Comparison of ENCODE assay signal across 20 cellular contexts in genomic region chr9:2284770-2285169, GRCh38.
"Had no signal": no experiment of that assay in that cellular context is flagged by ENCODE, and none has a peak within 500 bp of the region (broad histone marks: within the 10 kb centered on the region; RNA-seq: fewer than 3 reads in every experiment).

No MANE protein-coding gene starts in this region.

- H3K27me3 Mint-ChIP-seq: activated naive CD4-positive, alpha-beta T cell treated with anti-CD3 and anti-CD28 coated beads, Interleukin-2, amount 50 U/mL, for 24 hours had no signal

- DNase-seq: activated B cell treated with CpG ODN at 0.5 μM for 24 hours; activated CD4-positive, alpha-beta T cell treated with anti-CD3 and anti-CD28 coated beads for 1 hour; activated CD4-positive, alpha-beta T cell treated with anti-CD3 and anti-CD28 coated beads, Interleukin-2, amount 10 ng/mL, durations not matched to agents 24 days and 14 days; activated CD4-positive, alpha-beta T cell treated with anti-CD3 and anti-CD28 coated beads, Interleukin-2, amount 50 U/mL, for 48 hours; activated CD8-positive, alpha-beta memory T cell treated with anti-CD3 and anti-CD28 coated beads, Interleukin-2, amount 10 ng/mL, durations not matched to agents 7 days and 5 days; activated effector memory CD4-positive, alpha-beta T cell treated with Interleukin-2 at 50 U/mL for 16 hours; activated naive CD4-positive, alpha-beta T cell; activated T-cell treated with anti-CD3 and anti-CD28 coated beads, Interleukin-2, amount 50 U/mL, for 24 hours; aorta; caudate nucleus; MM.1S; NCI-H1436; NCI-H1694 treated with DMSO at 0.1 percent for 48 hours; NCI-H2029 treated with DMSO at 0.1 percent for 48 hours; SIG-M5; T-helper 17 cell; T-helper 9 cell had no signal

- H3K4me1 Mint-ChIP-seq: activated B cell treated with CpG ODN at 0.5 μM for 24 hours; activated CD4-positive, alpha-beta T cell treated with anti-CD3 and anti-CD28 coated beads, Interleukin-2, amount 10 ng/mL, durations not matched to agents 24 days and 14 days; activated CD8-positive, alpha-beta memory T cell treated with anti-CD3 and anti-CD28 coated beads, Interleukin-2, amount 10 ng/mL, durations not matched to agents 7 days and 5 days; activated naive CD4-positive, alpha-beta T cell treated with anti-CD3 and anti-CD28 coated beads, Interleukin-2, amount 50 U/mL, for 24 hours; T-helper 17 cell had no signal

- H3K4me3 ChIP-seq: breast epithelium had no signal

- H3K27me3 ChIP-seq: breast epithelium had no signal

- H3K36me3 Mint-ChIP-seq: activated CD8-positive, alpha-beta memory T cell treated with anti-CD3 and anti-CD28 coated beads, Interleukin-2, amount 10 ng/mL, durations not matched to agents 7 days and 5 days; activated naive CD4-positive, alpha-beta T cell treated with anti-CD3 and anti-CD28 coated beads, Interleukin-2, amount 50 U/mL, for 24 hours had no signal

- H3K27ac ChIP-seq: breast epithelium had no signal

- H3K36me3 ChIP-seq: breast epithelium had no signal

- H3K9me3 Mint-ChIP-seq: activated B cell treated with CpG ODN at 0.5 μM for 24 hours; activated CD4-positive, alpha-beta T cell treated with anti-CD3 and anti-CD28 coated beads, Interleukin-2, amount 10 ng/mL, durations not matched to agents 24 days and 14 days; activated naive CD4-positive, alpha-beta T cell treated with anti-CD3 and anti-CD28 coated beads, Interleukin-2, amount 50 U/mL, for 24 hours; activated T-cell treated with anti-CD3 and anti-CD28 coated beads, Interleukin-2, amount 50 U/mL, for 24 hours; activated T-helper 1 cell treated with anti-CD3 and anti-CD28 coated beads, Interleukin-12 subunit alpha, Interleukin-12 subunit beta, Interleukin-2, Interleukin-4 antibody, amounts not matched to agents 30 ng/mL and 10 ng/mL and 1 ng/mL, durations not matched to agents 14 hours and 24 hours and 36 hours had no signal

- H3K27ac Mint-ChIP-seq: activated B cell treated with CpG ODN at 0.5 μM for 24 hours; activated CD4-positive, alpha-beta T cell treated with anti-CD3 and anti-CD28 coated beads, Interleukin-2, amount 10 ng/mL, durations not matched to agents 24 days and 14 days; activated CD8-positive, alpha-beta memory T cell treated with anti-CD3 and anti-CD28 coated beads, Interleukin-2, amount 10 ng/mL, durations not matched to agents 7 days and 5 days; activated naive CD4-positive, alpha-beta T cell treated with anti-CD3 and anti-CD28 coated beads, Interleukin-2, amount 50 U/mL, for 24 hours; activated T-cell treated with anti-CD3 and anti-CD28 coated beads, Interleukin-2, amount 50 U/mL, for 24 hours; activated T-helper 1 cell treated with anti-CD3 and anti-CD28 coated beads, Interleukin-12 subunit alpha, Interleukin-12 subunit beta, Interleukin-2, Interleukin-4 antibody, amounts not matched to agents 30 ng/mL and 10 ng/mL and 1 ng/mL, durations not matched to agents 14 hours and 24 hours and 36 hours; T-helper 17 cell had no signal

- H3K4me3 Mint-ChIP-seq: activated B cell treated with CpG ODN at 0.5 μM for 24 hours; activated CD4-positive, alpha-beta T cell treated with anti-CD3 and anti-CD28 coated beads, Interleukin-2, amount 10 ng/mL, durations not matched to agents 24 days and 14 days; activated CD8-positive, alpha-beta memory T cell treated with anti-CD3 and anti-CD28 coated beads, Interleukin-2, amount 10 ng/mL, durations not matched to agents 7 days and 5 days; activated naive CD4-positive, alpha-beta T cell treated with anti-CD3 and anti-CD28 coated beads, Interleukin-2, amount 50 U/mL, for 24 hours; activated T-cell treated with anti-CD3 and anti-CD28 coated beads, Interleukin-2, amount 50 U/mL, for 24 hours; activated T-helper 1 cell treated with anti-CD3 and anti-CD28 coated beads, Interleukin-12 subunit alpha, Interleukin-12 subunit beta, Interleukin-2, Interleukin-4 antibody, amounts not matched to agents 30 ng/mL and 10 ng/mL and 1 ng/mL, durations not matched to agents 14 hours and 24 hours and 36 hours; T-helper 17 cell had no signal

- H3K4me1 ChIP-seq: breast epithelium had no signal

- H3K9me3 ChIP-seq: breast epithelium had no signal

- ATAC-seq: activated CD8-positive, alpha-beta memory T cell treated with anti-CD3 and anti-CD28 coated beads, Interleukin-2, amount 10 ng/mL, durations not matched to agents 7 days and 5 days; T-helper 17 cell had no signal
